In the genomic region with DNA sequence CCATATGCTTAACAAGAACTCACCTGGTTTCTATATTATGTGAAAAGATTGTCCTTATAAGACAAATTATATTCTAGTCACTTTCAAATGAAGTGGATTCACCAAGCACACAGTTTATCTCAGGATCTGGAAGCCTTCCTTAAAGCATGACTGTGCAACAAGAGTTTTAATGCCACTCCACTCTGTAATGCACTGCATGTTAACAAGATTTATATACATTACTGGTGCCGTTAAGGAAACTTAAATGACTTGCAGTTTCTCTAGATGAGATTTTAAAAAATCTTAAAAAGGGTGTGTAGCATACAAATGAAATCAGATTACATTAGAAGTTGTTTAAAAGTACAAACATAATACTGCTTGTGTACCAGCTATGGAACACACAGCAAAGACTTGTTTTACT, we compare ENCODE assay signal across 21 cellular contexts.
"Had no signal": no experiment of that assay in that cellular context is flagged by ENCODE, and none has a peak within 500 bp of the region (broad histone marks: within the 10 kb centered on the region; RNA-seq: fewer than 3 reads in every experiment).

No MANE protein-coding gene starts in this region.

- ATAC-seq: activated CD4-positive, CD25-positive, alpha-beta regulatory T cell treated with anti-CD3 and anti-CD28 coated beads, Interleukin-2, amount 50 U/mL, for 24 hours; activated T-cell treated with anti-CD3 and anti-CD28 coated beads, Interleukin-2, amount 50 U/mL, for 72 hours; gastroesophageal sphincter; left cardiac atrium; pancreas; psoas muscle; upper lobe of right lung had no signal

- H3K4me1 ChIP-seq: esophagus squamous epithelium, gastroesophageal sphincter, pancreas, psoas muscle, right atrium auricular region, upper lobe of right lung had no signal

- H3K27me3 ChIP-seq: colonic mucosa, pancreas, right atrium auricular region had no signal

- H3K4me3 ChIP-seq: colonic mucosa, dorsolateral prefrontal cortex, esophagus squamous epithelium, gastroesophageal sphincter, pancreas, psoas muscle, right atrium auricular region, upper lobe of right lung had no signal

- H3K27ac ChIP-seq: colonic mucosa, dorsolateral prefrontal cortex, esophagus squamous epithelium, gastroesophageal sphincter, pancreas, psoas muscle, right atrium auricular region, upper lobe of right lung had no signal

- DNase-seq: activated CD4-positive, alpha-beta memory T cell treated with anti-CD3 and anti-CD28 coated beads, Interleukin-2, amount 10 ng/mL, durations not matched to agents 7 days and 5 days; activated CD4-positive, alpha-beta T cell treated with anti-CD3 and anti-CD28 coated beads, Interleukin-2, amount 10 ng/mL, durations not matched to agents 24 days and 14 days; activated effector memory CD4-positive, alpha-beta T cell treated with Interleukin-2 at 50 U/mL for 16 hours; activated naive CD4-positive, alpha-beta T cell treated with anti-CD3 and anti-CD28 coated beads, Interleukin-2, amount 10 ng/mL, durations not matched to agents 7 days and 5 days; activated T-cell treated with anti-CD3 and anti-CD28 coated beads, Interleukin-2, amount 50 U/mL, for 72 hours; amygdala; colonic mucosa; dorsolateral prefrontal cortex; esophagus squamous epithelium; head of caudate nucleus; hypothalamus; islet precursor cell; left cardiac atrium; pancreas; psoas muscle; stimulated activated CD4-positive, alpha-beta T cell treated with anti-CD3 and anti-CD28 coated beads, Interleukin-4, amount 100 ng/mL, for 24 hours; stimulated activated naive CD4-positive, alpha-beta T cell treated with Interleukin-2 at 50 U/mL for 16 hours; upper lobe of right lung had no signal

- H3K36me3 ChIP-seq: colonic mucosa, esophagus squamous epithelium, gastroesophageal sphincter, pancreas, right atrium auricular region, upper lobe of right lung had no signal

- H3K9me3 ChIP-seq: colonic mucosa, esophagus squamous epithelium, gastroesophageal sphincter, pancreas, psoas muscle, right atrium auricular region, upper lobe of right lung had no signal
